In the genomic region with DNA sequence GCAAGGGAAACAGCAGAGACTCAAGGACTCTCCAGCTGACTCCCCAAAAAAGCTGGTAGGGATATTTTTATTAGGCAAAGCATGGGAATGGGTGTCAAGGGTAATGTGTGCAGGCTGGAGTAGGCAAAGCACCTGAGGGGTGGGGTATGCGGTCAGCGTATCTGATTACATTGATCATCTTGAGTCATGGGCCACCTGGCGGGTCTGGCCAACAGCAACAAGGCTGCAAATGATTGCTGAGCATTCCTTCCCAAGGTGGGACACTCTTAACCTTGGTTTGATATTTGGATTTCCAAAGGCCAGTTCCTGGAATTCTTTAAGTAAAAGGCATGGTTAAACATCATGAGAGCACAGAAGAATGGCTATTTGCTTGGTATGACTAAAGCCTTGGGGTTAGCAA, we compare ENCODE assay signal across 22 cellular contexts. TPM values are rescaled to one million over a fixed set of nuclear protein-coding genes. Genes with fewer than 3 reads are reported as not detected.
DNase-seq lines count a peak whose midpoint lies in the region; ATAC-seq and TF ChIP-seq lines count a peak whose summit lies in the region.
"Had no signal": no experiment of that assay in that cellular context is flagged by ENCODE, and none has a peak within 500 bp of the region (broad histone marks: within the 10 kb centered on the region; RNA-seq: fewer than 3 reads in every experiment).

No MANE protein-coding gene starts in this region.

- H4K20me1 ChIP-seq in HCT116 (ENCODE audit: insufficient read depth) (no peaks in the 10 kb centered on the region), PC-3 (ENCODE audit: low read length) (no peaks in the 10 kb centered on the region)

- no peak for TF ChIP-seq CTCF in HCT116 (IDR thresholded peaks at IDR 0.05 in 2 of 3, conservative IDR thresholded peaks at IDR 0.05 in 1 of 3; ENCODE audit: borderline replicate concordance in 1 of 3, insufficient read depth in 1 of 3, low read depth in 2 of 3, low read length in 2 of 3)
- TF ChIP-seq CTCF in PC-3 (conservative IDR thresholded peaks at IDR 0.05; ENCODE audit: low read depth, low read length) = no peak
- TF ChIP-seq CTCF in endodermal cell (conservative IDR thresholded peaks at IDR 0.05) = no peak
- TF ChIP-seq CTCF in osteocyte (IDR thresholded peaks at IDR 0.05) = no peak
- no peak for TF ChIP-seq CTCF in left ventricle myocardium inferior (IDR thresholded peaks at IDR 0.05; ENCODE audit: borderline replicate concordance)

- TF ChIP-seq POLR2A in HCT116 (IDR thresholded peaks at IDR 0.05; ENCODE audit: borderline replicate concordance, extremely low read depth, insufficient read depth, insufficient read length) = no peak

- no peaks in the 10 kb centered on the region for H3K9me3 ChIP-seq in HCT116 (ENCODE audit: control insufficient read depth in 1 of 2, insufficient read depth in 1 of 2, low read depth in 1 of 2, low read length in 2 of 2)
- no peaks in the 10 kb centered on the region for H3K9me3 ChIP-seq in PC-3 (ENCODE audit: low read length)
- H3K9me3 ChIP-seq in endodermal cell (ENCODE audit: control insufficient read depth, low read length) = no peaks in the 10 kb centered on the region
- no peaks in the 10 kb centered on the region for H3K9me3 ChIP-seq in left ventricle myocardium inferior (replicated peaks)
- H3K9me3 ChIP-seq: BE2C, HAP-1, SJCRH30 had no signal

- no peaks in the 10 kb centered on the region for H3K79me2 ChIP-seq in HCT116 (ENCODE audit: insufficient read depth, low read length)
- no peaks in the 10 kb centered on the region for H3K79me2 ChIP-seq in PC-3 (ENCODE audit: low read length)

- peaks cover 16% of the 10 kb centered on the region for H3K27me3 Mint-ChIP-seq in endodermal cell (ENCODE audit: insufficient read depth)
- H3K27me3 Mint-ChIP-seq in osteocyte (ENCODE audit: unreplicated experiment) = no peaks in the 10 kb centered on the region

- no peaks in the 10 kb centered on the region for H3K9me2 ChIP-seq in HCT116 (ENCODE audit: insufficient read depth)
- H3K9me2 ChIP-seq in PC-3 (replicated peaks; ENCODE audit: low read length) = no peaks in the 10 kb centered on the region

- CTCF ChIA-PET in HCT116 (lab: Charles Lee) = interaction anchor here (2.1 kb wide), 1 partner anchor 33 kb away, joined by 5 read pairs; the partner anchor contains the start of gene CCBE1
- CTCF ChIA-PET in PC-3 (lab: Charles Lee) = interaction anchor here (0.9 kb wide), 1 partner anchor 94 kb away, joined by 4 read pairs; no protein-coding TSS in a partner anchor

- peaks cover 9% of the 10 kb centered on the region for H3K4me1 Mint-ChIP-seq in endodermal cell
- peaks cover 9% of the 10 kb centered on the region for H3K4me1 Mint-ChIP-seq in osteocyte (ENCODE audit: unreplicated experiment)

- WGBS in endodermal cell (ENCODE audit: insufficient coverage in 1 of 2, insufficient read length in 1 of 2), 2 experiments = 60 to 93% methylated on average over 1 to 3 of the region's 3 CpGs

- H3K36me3 ChIP-seq in HCT116 (ENCODE audit: control insufficient read depth in 1 of 2, insufficient read depth in 2 of 2, low read length in 2 of 2) (no peaks in the 10 kb centered on the region), PC-3 (ENCODE audit: low read depth, low read length) (no peaks in the 10 kb centered on the region), endodermal cell (ENCODE audit: control insufficient read depth, insufficient read depth, low read length) (no peaks in the 10 kb centered on the region), left ventricle myocardium inferior (no peaks in the 10 kb centered on the region)
- H3K36me3 ChIP-seq: BE2C, HAP-1, SJCRH30 had no signal

- peaks cover 6% of the 10 kb centered on the region for H3F3A ChIP-seq in PC-3 (ENCODE audit: low read length, unreplicated experiment)

- no peaks in the 10 kb centered on the region for H3K27me3 ChIP-seq in HCT116 (ENCODE audit: insufficient read depth, low read length)
- no peaks in the 10 kb centered on the region for H3K27me3 ChIP-seq in PC-3 (ENCODE audit: low read length)
- H3K27me3 ChIP-seq in endodermal cell (ENCODE audit: control insufficient read depth, insufficient read depth, low read length, poor library complexity, severe bottlenecking) = peaks cover 19% of the 10 kb centered on the region
- H3K27me3 ChIP-seq in left ventricle myocardium inferior (ENCODE audit: low read depth) = peaks cover 28% of the 10 kb centered on the region
- H3K27me3 ChIP-seq: BE2C, SJCRH30 had no signal

- RAD21 ChIA-PET in HCT116 (lab: Charles Lee; ENCODE audit: low non-redundant PET in 1 of 2, low total read pairs in 2 of 2, uncharacterized antibody in 2 of 2, unreplicated experiment in 2 of 2) = no interaction called here

- H3K4me1 ChIP-seq in HCT116 (ENCODE audit: control insufficient read depth in 1 of 2, insufficient read depth in 2 of 2, low read length in 2 of 2) = peaks cover 0 to 11% of the 10 kb centered on the region in 2 experiments; a peak in 2 of 4 replicates
- H3K4me1 ChIP-seq in PC-3 (ENCODE audit: insufficient read depth, low read length) = peaks cover 42% of the 10 kb centered on the region
- no peaks in the 10 kb centered on the region for H3K4me1 ChIP-seq in endodermal cell (ENCODE audit: control insufficient read depth, insufficient read depth, low read length)
- H3K4me1 ChIP-seq in left ventricle myocardium inferior = no peaks in the 10 kb centered on the region
- H3K4me1 ChIP-seq: BE2C, HAP-1, SJCRH30 had no signal

- POLR2A ChIA-PET in HCT116 (lab: Charles Lee) = no interaction called here
- POLR2A ChIA-PET in PC-3 (lab: Charles Lee; ENCODE audit: unreplicated experiment) = interaction anchor here (0.7 kb wide), 1 partner anchor 144 kb away, joined by 5 read pairs; no protein-coding TSS in a partner anchor

- no peak for DNase-seq in HCT116 (ENCODE audit: low read depth, low spot score)
- peak; percentile 98 for DNase-seq in PC-3
- DNase-seq in endodermal cell = peak; percentile 53
- DNase-seq in osteocyte (ENCODE audit: extremely low spot score, unreplicated experiment) = peak; percentile 32
- no peak for DNase-seq in left ventricle myocardium inferior
- no peak for DNase-seq in stimulated activated naive CD8-positive, alpha-beta T cell treated with anti-CD3 and anti-CD28 coated beads, Interleukin-15, Interleukin-2, amounts not matched to agents 100 U/mL and 50 U/mL, for 24 hours
- DNase-seq: BE2C, DMS79 treated with DMSO at 0.1 percent for 48 hours, GM23248, KBM-7, NCI-H1092 treated with DMSO at 0.1 percent for 48 hours, NCI-H1436 treated with DMSO at 0.1 percent for 48 hours, NCI-H1930, NCI-H2227 treated with DMSO at 0.1 percent for 48 hours, NCI-H510A, SJCRH30 had no signal

- no peak overlapping the region for H3K9ac ChIP-seq in HCT116 (ENCODE audit: low read length)
- H3K9ac ChIP-seq in PC-3 (ENCODE audit: low read length) = peak overlapping the region; percentile 30; the same call in 1 of the 2 replicates
- H3K9ac ChIP-seq in endodermal cell (ENCODE audit: extremely low read depth, low read length, poor library complexity, severe bottlenecking) = no peak overlapping the region
- H3K9ac ChIP-seq: GM23248 had no signal

- peak; percentile 58; the same call in 1 of the 2 replicates for ATAC-seq in HCT116
- ATAC-seq in PC-3 = peak; percentile 92
- ATAC-seq in stimulated activated naive CD8-positive, alpha-beta T cell treated with anti-CD3 and anti-CD28 coated beads, Interleukin-15, Interleukin-2, amounts not matched to agents 100 U/mL and 50 U/mL, for 24 hours = no peak
- ATAC-seq in activated CD4-positive, CD25-positive, alpha-beta regulatory T cell treated with anti-CD3 and anti-CD28 coated beads, Interleukin-2, amount 50 U/mL, for 24 hours = no peak
- no peak for ATAC-seq in HG03097 (IDR thresholded peaks at IDR 0.05; ENCODE audit: low FRiP score, unreplicated experiment)
- ATAC-seq: HepG2, Panc1 had no signal

- intact Hi-C loops in HCT116 (cut with micrococcal nuclease) = no loop called here
- intact Hi-C loops in PC-3 (cut with micrococcal nuclease) = loop anchor here (5.0 kb wide), 1 partner anchor 32 kb away; the partner anchor contains the start of gene CCBE1
- intact Hi-C loops in left ventricle myocardium inferior (cut with micrococcal nuclease) = no loop called here

- H3K4me2 ChIP-seq in HCT116 (ENCODE audit: low read length) (peak overlapping the region; percentile 32), PC-3 (ENCODE audit: low read length) (peak overlapping the region; percentile 61)

- H3K4me3 ChIP-seq in HCT116 (replicated peaks in 1 of 2; ENCODE audit: low read depth in 1 of 2, low read length in 2 of 2) (no peak overlapping the region), PC-3 (ENCODE audit: low read length) (peak overlapping the region; percentile 15; the same call in 1 of the 2 replicates), endodermal cell (ENCODE audit: low read length) (no peak overlapping the region), left ventricle myocardium inferior (no peak overlapping the region)
- H3K4me3 ChIP-seq: GM23248, HAP-1, SJCRH30 had no signal

- H3K27ac Mint-ChIP-seq in endodermal cell (no peak overlapping the region), osteocyte (ENCODE audit: unreplicated experiment) (no peak overlapping the region)

- BruUV-seq in HCT116 (replicated peaks; lab: Mats Ljungman, UMichigan) = no TSS peak
- BruUV-seq in PC-3 (replicated peaks; lab: Mats Ljungman, UMichigan) = no TSS peak

- H3K9me3 Mint-ChIP-seq in endodermal cell (no peaks in the 10 kb centered on the region), osteocyte (ENCODE audit: unreplicated experiment) (no peaks in the 10 kb centered on the region)

- H2AFZ ChIP-seq in HCT116 (ENCODE audit: low read depth, low read length, poor library complexity, severe bottlenecking) = no peak overlapping the region
- H2AFZ ChIP-seq in PC-3 (ENCODE audit: low read length) = no peak overlapping the region
- H2AFZ ChIP-seq: GM23248 had no signal

- H3K36me3 Mint-ChIP-seq in endodermal cell (ENCODE audit: low read depth) = no peaks in the 10 kb centered on the region
- H3K36me3 Mint-ChIP-seq in osteocyte (ENCODE audit: unreplicated experiment) = no peaks in the 10 kb centered on the region

- TF ChIP-seq RAD21 in HCT116 (IDR thresholded peaks at IDR 0.05; ENCODE audit: low read depth) = no peak

- H3K4me3 Mint-ChIP-seq in endodermal cell = no peak overlapping the region
- no peak overlapping the region for H3K4me3 Mint-ChIP-seq in osteocyte (ENCODE audit: unreplicated experiment)

- H3K27ac ChIP-seq in HCT116 (ENCODE audit: low read depth, low read length) (no peak overlapping the region), PC-3 (ENCODE audit: low read length) (peak overlapping the region; percentile 84), endodermal cell (ENCODE audit: low read depth, low read length) (no peak overlapping the region), left ventricle myocardium inferior (replicated peaks) (no peak overlapping the region)
- H3K27ac ChIP-seq: GM23248, SJCRH30 had no signal

TF ChIP-seq in HCT116, 20 proteins besides CTCF, POLR2A, EP300 and RAD21:
- peak; percentile 18; the same call in 1 of the 2 replicates for TF ChIP-seq SP1 (IDR thresholded peaks at IDR 0.05; ENCODE audit: low read depth)
- TF ChIP-seq EZH2 (IDR thresholded peaks at IDR 0.05) = no peak
TF ChIP-seq in HCT116: peak in this region for 1.

RNA-seq across cellular contexts. Expression of gene CCBE1, which starts 32.6 kb away (rescaled TPM):
- 0.84 TPM for total RNA-seq in HCT116 (2021; ENCODE audit: unreplicated experiment)
- polyA plus RNA-seq in HCT116 (2012) = 0.05 and 0.45 TPM in 2 replicates
- total RNA-seq in PC-3 (2014; rRNA removed) = 13.9 and 20.8 TPM in 2 replicates
- total RNA-seq in endodermal cell = 1 to 10 TPM in 1 of 2 donors, under 1 TPM in 1; 1.00 to 2.9 TPM
- polyA plus RNA-seq in endodermal cell (2013, experiment 1 of 2) = 2.2 TPM
- polyA plus RNA-seq in endodermal cell (2013, experiment 2 of 2) = 3.4 TPM
- 22.8 and 30.9 TPM in 2 replicates for total RNA-seq in osteocyte
- total RNA-seq in left ventricle myocardium inferior = 3.2 TPM
- total RNA-seq: A673, HepG2, SJCRH30 had no signal
- polyA plus RNA-seq: HepG2 had no signal

Comparison
In these comparisons a context has a peak if more than half of its experiments do, and no peak if none do; other contexts are left out.
1. ATAC-seq: peak in HCT116 (single experiment) and PC-3 (single experiment); none in stimulated activated naive CD8-positive, alpha-beta T cell treated with anti-CD3 and anti-CD28 coated beads, Interleukin-15, Interleukin-2, amounts not matched to agents 100 U/mL and 50 U/mL, for 24 hours (single experiment), activated CD4-positive, CD25-positive, alpha-beta regulatory T cell treated with anti-CD3 and anti-CD28 coated beads, Interleukin-2, amount 50 U/mL, for 24 hours (0 of 2) and HG03097 (single experiment).
2. DNase-seq: peak in PC-3 (single experiment), endodermal cell (single experiment) and osteocyte (single experiment); none in HCT116 (single experiment), left ventricle myocardium inferior (single experiment) and stimulated activated naive CD8-positive, alpha-beta T cell treated with anti-CD3 and anti-CD28 coated beads, Interleukin-15, Interleukin-2, amounts not matched to agents 100 U/mL and 50 U/mL, for 24 hours (single experiment).